Comparison of ENCODE assay signal across 9 cellular contexts in the genomic region with DNA sequence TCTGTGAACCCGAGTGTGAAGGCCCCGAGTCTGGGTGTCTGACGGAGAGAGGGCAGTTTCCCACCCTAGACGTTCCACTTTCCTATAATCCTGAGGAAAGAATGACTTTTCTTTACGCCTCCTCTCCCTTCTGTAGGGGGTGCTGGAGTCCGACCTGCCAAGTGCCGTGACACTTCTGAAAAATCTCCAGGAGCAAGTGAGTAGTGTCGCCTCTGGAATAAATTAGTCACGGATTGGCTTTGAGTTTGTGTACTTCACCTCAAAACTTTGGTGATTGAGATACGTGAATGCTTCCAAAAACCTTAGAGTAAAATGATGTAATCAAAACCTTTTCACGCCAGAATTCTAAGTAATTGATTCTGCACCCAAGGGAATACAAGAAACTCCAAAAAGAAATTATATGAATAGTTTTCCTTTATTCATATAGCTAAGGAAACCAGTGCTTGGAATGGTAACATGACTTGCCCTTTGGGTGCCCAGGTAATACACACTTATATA. TPM values are rescaled to one million over a fixed set of nuclear protein-coding genes. Genes with fewer than 3 reads are reported as not detected.
DNase-seq lines count a peak whose midpoint lies in the region; ATAC-seq and TF ChIP-seq lines count a peak whose summit lies in the region.
"Had no signal": no experiment of that assay in that cellular context is flagged by ENCODE, and none has a peak within 500 bp of the region (broad histone marks: within the 10 kb centered on the region; RNA-seq: fewer than 3 reads in every experiment).

No MANE protein-coding gene starts in this region.

- H3K4me3 ChIP-seq in WI38 (ENCODE audit: low read depth, low read length), result peak overlapping the region; percentile 99
- H3K4me3 ChIP-seq in urinary bladder (ENCODE audit: low read depth, low read length), result peak overlapping the region; percentile 80

- ATAC-seq in GM21619 (IDR thresholded peaks at IDR 0.05; ENCODE audit: unreplicated experiment) (peak; percentile 2), GM19324 (IDR thresholded peaks at IDR 0.05; ENCODE audit: low FRiP score, unreplicated experiment) (no peak)

- H3K27me3 ChIP-seq in layer of hippocampus (ENCODE audit: control insufficient read depth, insufficient read depth, low read length), result no peaks in the 10 kb centered on the region

- no peak for DNase-seq in OCI-M1 (lab: John Stamatoyannopoulos, UW)
- no peak for DNase-seq in ecto neural progenitor cell (ENCODE audit: low spot score)

- H3K27ac ChIP-seq in 22Rv1, result peak overlapping the region; percentile 82
- peak overlapping the region; percentile 94 for H3K27ac ChIP-seq in layer of hippocampus (ENCODE audit: low read depth, low read length)
- peak overlapping the region; percentile 81 for H3K27ac ChIP-seq in urinary bladder (ENCODE audit: low read depth)

- WGBS in urinary bladder, result 3% methylated on average over 11 of the region's 11 CpGs

- no peaks in the 10 kb centered on the region for H3K4me1 ChIP-seq in urinary bladder (ENCODE audit: insufficient read depth)

- TF ChIP-seq CTCF in 22Rv1 (IDR thresholded peaks at IDR 0.05), result no peak
- no peak for TF ChIP-seq CTCF in WI38 (IDR thresholded peaks at IDR 0.05; ENCODE audit: low read depth, low read length)

- peaks cover 8% of the 10 kb centered on the region for H3K36me3 ChIP-seq in urinary bladder (ENCODE audit: insufficient read depth)

RNA-seq across cellular contexts. Expression of gene NGDN, which starts 0.5 kb away (rescaled TPM):
- 33.9 TPM for total RNA-seq in urinary bladder
- polyA plus RNA-seq in urinary bladder, result 48.3 TPM

RNA-seq across cellular contexts. Expression of gene MYH7, which starts 34.5 kb away (rescaled TPM):
- 29.9 TPM for total RNA-seq in urinary bladder
- polyA plus RNA-seq in urinary bladder, result not detected
- total RNA-seq: lung microvascular endothelial cell had no signal
